ENCODE assay signal across 22 cellular contexts in genomic region chr9:79768199-79768598, GRCh38.
A peak's percentile ranks its signal among the peaks of the same experiment; 100 is the strongest.
DNase-seq lines count a peak whose midpoint lies in the region; ATAC-seq and TF ChIP-seq lines count a peak whose summit lies in the region.
"Had no signal": no experiment of that assay in that cellular context is flagged by ENCODE, and none has a peak within 500 bp of the region (broad histone marks: within the 10 kb centered on the region; RNA-seq: fewer than 3 reads in every experiment).

No MANE protein-coding gene starts in this region.

- peak; percentile 27 for ATAC-seq in Right ventricle myocardium inferior
- ATAC-seq in HG02759 (IDR thresholded peaks at IDR 0.05; ENCODE audit: unreplicated experiment), result no peak
- ATAC-seq in GM21786 (IDR thresholded peaks at IDR 0.05; ENCODE audit: unreplicated experiment), result no peak
- ATAC-seq: effector memory CD8-positive, alpha-beta T cell; natural killer cell; stimulated activated naive CD8-positive, alpha-beta T cell treated with anti-CD3 and anti-CD28 coated beads, Interleukin-15, amount 100 ng/mL, for 72 hours had no signal

- H3K36me3 ChIP-seq in left ventricle myocardium inferior, result no peaks in the 10 kb centered on the region
- H3K36me3 ChIP-seq in smooth muscle cell (ENCODE audit: low read depth), result no peaks in the 10 kb centered on the region

- H3K4me2 ChIP-seq in smooth muscle cell, result peak overlapping the region; percentile 68
- H3K4me2 ChIP-seq: KMS-11 had no signal

- no peak overlapping the region for H2AFZ ChIP-seq in smooth muscle cell (ENCODE audit: low read depth)

- no peaks in the 10 kb centered on the region for H4K20me1 ChIP-seq in smooth muscle cell (ENCODE audit: low read depth)

- H3F3A ChIP-seq in smooth muscle cell (ENCODE audit: low read depth), result peaks cover 5% of the 10 kb centered on the region

- peaks cover 8% of the 10 kb centered on the region for H3K4me1 ChIP-seq in left ventricle myocardium inferior
- peaks cover 6% of the 10 kb centered on the region for H3K4me1 ChIP-seq in smooth muscle cell (ENCODE audit: low read depth)

- no peak overlapping the region for H3K27ac ChIP-seq in left ventricle myocardium inferior (replicated peaks)
- H3K27ac ChIP-seq in smooth muscle cell (ENCODE audit: low read depth), result peak overlapping the region; percentile 58
- no peak overlapping the region for H3K27ac ChIP-seq in dorsolateral prefrontal cortex
- H3K27ac ChIP-seq: KMS-11, skin epidermis had no signal

- WGBS in smooth muscle cell (ENCODE audit: low lambda C conversion rate), result 22% methylated on average over 3 of the region's 3 CpGs

- no peaks in the 10 kb centered on the region for H3K79me2 ChIP-seq in smooth muscle cell (ENCODE audit: low read depth)

- H3K9ac ChIP-seq in smooth muscle cell (ENCODE audit: low read depth), result no peak overlapping the region
- H3K9ac ChIP-seq: KMS-11 had no signal

- peaks cover 44% of the 10 kb centered on the region for H3K27me3 ChIP-seq in left ventricle myocardium inferior (ENCODE audit: low read depth)
- H3K27me3 ChIP-seq in smooth muscle cell (ENCODE audit: low read depth), result no peaks in the 10 kb centered on the region
- peaks cover 0 to 12% (median 0%) of the 10 kb centered on the region in 45 donors for H3K27me3 ChIP-seq in dorsolateral prefrontal cortex

- H3K4me3 ChIP-seq in left ventricle myocardium inferior (no peak overlapping the region), smooth muscle cell (no peak overlapping the region), dorsolateral prefrontal cortex (no peak overlapping the region)
- H3K4me3 ChIP-seq: skin epidermis had no signal

- no peak for DNase-seq in Right ventricle myocardium inferior (ENCODE audit: missing footprints)
- DNase-seq in left ventricle myocardium inferior, result no peak
- peak; percentile 49 for DNase-seq in NCI-H226
- DNase-seq in fibroblast of peridontal ligament (ENCODE audit: extremely low read depth), result peak; percentile 17
- DNase-seq in smooth muscle cell (lab: John Stamatoyannopoulos, UW; ENCODE audit: unreplicated experiment), result no peak
- DNase-seq in dorsolateral prefrontal cortex, result no peak
- DNase-seq: activated CD4-positive, alpha-beta T cell treated with anti-CD3 and anti-CD28 coated beads, Interleukin-2, amount 50 U/mL, for 4 hours; activated naive CD4-positive, alpha-beta T cell treated with Interleukin-2 at 50 U/mL for 16 hours; activated T-cell treated with anti-CD3 and anti-CD28 coated beads, Interleukin-2, amount 50 U/mL, for 1 hour; DMS153; effector memory CD8-positive, alpha-beta T cell; natural killer cell; NCI-H1048; NCI-H2029 treated with DMSO at 0.1 percent for 48 hours; NCI-H510A; posterior cingulate gyrus; stimulated activated CD4-positive, alpha-beta T cell treated with anti-CD3 and anti-CD28 coated beads, Interleukin-2, amount 100 ng/mL, for 48 hours; stimulated activated naive CD8-positive, alpha-beta T cell treated with anti-CD3 and anti-CD28 coated beads, Interleukin-15, amount 100 ng/mL, for 72 hours had no signal

- no peaks in the 10 kb centered on the region for H3K9me3 ChIP-seq in left ventricle myocardium inferior (replicated peaks)
- H3K9me3 ChIP-seq in smooth muscle cell (replicated peaks; ENCODE audit: low read depth), result no peaks in the 10 kb centered on the region

- TF ChIP-seq CTCF in left ventricle myocardium inferior (IDR thresholded peaks at IDR 0.05; ENCODE audit: borderline replicate concordance) (no peak), smooth muscle cell (IDR thresholded peaks at IDR 0.05; ENCODE audit: borderline replicate concordance, insufficient read depth, poor library complexity, severe bottlenecking) (no peak), dorsolateral prefrontal cortex (IDR thresholded peaks at IDR 0.05 in 54 of 56, conservative IDR thresholded peaks at IDR 0.05 in 2 of 56; ENCODE audit: low read depth in 1 of 56, partially characterized antibody in 56 of 56) (no peak)

- intact Hi-C loops in Right ventricle myocardium inferior (cut with DNase I) (no loop called here), left ventricle myocardium inferior (cut with micrococcal nuclease) (no loop called here), dorsolateral prefrontal cortex (cut with DNase I) (no loop called here)

Comparison
In these comparisons a context has a peak if more than half of its experiments do, and no peak if none do; other contexts are left out.
1. DNase-seq: peak in NCI-H226 (single experiment) and fibroblast of peridontal ligament (single experiment); none in Right ventricle myocardium inferior (single experiment), left ventricle myocardium inferior (single experiment), smooth muscle cell (single experiment) and dorsolateral prefrontal cortex (0 of 10).